31 cellular contexts compared by ENCODE assay signal in genomic region chr11:95081010-95081409, GRCh38. TPM values are rescaled to one million over a fixed set of nuclear protein-coding genes. Genes with fewer than 3 reads are reported as not detected.
DNase-seq lines count a peak whose midpoint lies in the region; ATAC-seq, FAIRE-seq and TF ChIP-seq lines count a peak whose summit lies in the region.
"Had no signal": no experiment of that assay in that cellular context is flagged by ENCODE, and none has a peak within 500 bp of the region (broad histone marks: within the 10 kb centered on the region; RNA-seq: fewer than 3 reads in every experiment).

No MANE protein-coding gene starts in this region.

- no peak overlapping the region for H2BK120ac ChIP-seq in mesendoderm (ENCODE audit: low read depth, low read length)

- H3K9me3 ChIP-seq in GM23248 (ENCODE audit: low read depth) = no peaks in the 10 kb centered on the region
- no peaks in the 10 kb centered on the region for H3K9me3 ChIP-seq in K562 (replicated peaks; ENCODE audit: control insufficient read depth, insufficient read depth, low read depth, low read length)
- no peaks in the 10 kb centered on the region for H3K9me3 ChIP-seq in thoracic aorta
- H3K9me3 ChIP-seq: Caco-2, gastroesophageal sphincter had no signal

- no peak for DNase-seq in GM23248
- DNase-seq in K562 (ENCODE audit: extremely low read depth in 1 of 4, low spot score in 3 of 4) = no peak
- DNase-seq in mesendoderm = no peak
- no peak for DNase-seq in thoracic aorta (ENCODE audit: low spot score)
- DNase-seq in NCI-H2029 treated with DMSO at 0.1 percent for 48 hours (lab: John Stamatoyannopoulos, UW) = no peak
- no peak for DNase-seq in stimulated activated CD8-positive, alpha-beta memory T cell treated with anti-CD3 and anti-CD28 coated beads, Interleukin-4, amount 100 ng/mL, for 48 hours
- DNase-seq: activated B cell treated with CpG ODN at 0.5 μM for 24 hours; activated CD4-positive, alpha-beta T cell treated with anti-CD3 and anti-CD28 coated beads, Interleukin-2, amount 50 U/mL, for 4 hours; Caco-2; DMS79; GF-D8; MV-4-11; naive thymus-derived CD8-positive, alpha-beta T cell; NCI-H1436 treated with DMSO at 0.1 percent for 48 hours; NCI-H446; retina; stimulated activated CD4-positive, alpha-beta T cell treated with anti-CD3 and anti-CD28 coated beads, Interleukin-4, amount 100 ng/mL, for 1 hour; T-helper 1 cell had no signal

- BruUV-seq in K562 (replicated peaks; lab: Mats Ljungman, UMichigan) = no TSS peak

- TF ChIP-seq CTCF in K562 (IDR thresholded peaks at IDR 0.05 in 2 of 3, conservative IDR thresholded peaks at IDR 0.05 in 1 of 3; ENCODE audit: insufficient read depth in 2 of 3, low read depth in 1 of 3, low read length in 3 of 3) (no peak), thoracic aorta (IDR thresholded peaks at IDR 0.05) (no peak)

- peak overlapping the region; percentile 15 for H3K18ac ChIP-seq in mesendoderm (ENCODE audit: low read length)

- H3K27ac ChIP-seq in GM23248 = no peak overlapping the region
- no peak overlapping the region for H3K27ac ChIP-seq in K562 (ENCODE audit: extremely low read depth, low read depth, low read length)
- H3K27ac ChIP-seq in mesendoderm (ENCODE audit: low read depth, low read length) = no peak overlapping the region
- peak overlapping the region; percentile 75 to 81 for H3K27ac ChIP-seq in thoracic aorta
- H3K27ac ChIP-seq: RWPE1 had no signal

- H4K5ac ChIP-seq in mesendoderm (ENCODE audit: low read length) = no peak overlapping the region

- peaks cover 16% of the 10 kb centered on the region; the same call in 1 of the 2 replicates for H3F3A ChIP-seq in GM23248 (ENCODE audit: insufficient read depth)

- H3K9ac ChIP-seq in GM23248 (no peak overlapping the region), K562 (ENCODE audit: insufficient read depth in 1 of 2, low read depth in 2 of 2, low read length in 2 of 2) (no peak overlapping the region), mesendoderm (ENCODE audit: low read length) (no peak overlapping the region)

- no peaks in the 10 kb centered on the region for H3K36me3 ChIP-seq in GM23248 (ENCODE audit: low read depth)
- no peaks in the 10 kb centered on the region for H3K36me3 ChIP-seq in K562 (ENCODE audit: control insufficient read depth, insufficient read depth, low read length)
- no peaks in the 10 kb centered on the region for H3K36me3 ChIP-seq in mesendoderm (ENCODE audit: control insufficient read depth, insufficient read depth, low read length)
- no peaks in the 10 kb centered on the region for H3K36me3 ChIP-seq in thoracic aorta
- H3K36me3 ChIP-seq: gastroesophageal sphincter had no signal

- H3K9me2 ChIP-seq in GM23248 (ENCODE audit: insufficient read depth) = no peaks in the 10 kb centered on the region

- H3K79me2 ChIP-seq in GM23248 (ENCODE audit: insufficient read depth) (no peaks in the 10 kb centered on the region), K562 (ENCODE audit: control insufficient read depth, insufficient read depth, low read length) (no peaks in the 10 kb centered on the region), mesendoderm (ENCODE audit: control insufficient read depth, insufficient read depth, low read length) (no peaks in the 10 kb centered on the region)

- intact Hi-C loops in K562 (cut with micrococcal nuclease) = no loop called here

- H4K20me1 ChIP-seq in GM23248 (ENCODE audit: insufficient read depth) (no peaks in the 10 kb centered on the region), K562 (replicated peaks; ENCODE audit: control insufficient read depth, insufficient read depth, low read length) (no peaks in the 10 kb centered on the region)

- H3K4me2 ChIP-seq in GM23248 (ENCODE audit: unreplicated experiment) = no peak overlapping the region
- no peak overlapping the region for H3K4me2 ChIP-seq in K562 (ENCODE audit: insufficient read depth, low read length)
- no peak overlapping the region for H3K4me2 ChIP-seq in mesendoderm (ENCODE audit: low read length)

- TF ChIP-seq RAD21 in K562 (CRISPR knock-in tag; conservative IDR thresholded peaks at IDR 0.05 in 1 of 2, IDR thresholded peaks at IDR 0.05 in 1 of 2) = no peak

- no peak overlapping the region for H2BK5ac ChIP-seq in mesendoderm (ENCODE audit: low read length)

- no peaks in the 10 kb centered on the region for H3K79me1 ChIP-seq in mesendoderm (ENCODE audit: low read length)

- no peak overlapping the region for H3K56ac ChIP-seq in mesendoderm (ENCODE audit: low read length)

- no peak for FAIRE-seq in K562 (lab: Jason Lieb, UNC)
- FAIRE-seq: endometrium had no signal

- H2AK5ac ChIP-seq in mesendoderm (ENCODE audit: low read length) = no peak overlapping the region

- no peak overlapping the region for H2BK15ac ChIP-seq in mesendoderm (replicated peaks; ENCODE audit: low read depth)

- 43 to 48% methylated on average over 5 of the region's 5 CpGs for WGBS in GM23248 (ENCODE audit: low coverage in 1 of 2, low lambda C conversion rate in 2 of 2, missing lambda C conversion rate in 2 of 2), 2 experiments
- 50% methylated on average over 5 of the region's 5 CpGs for WGBS in K562 (ENCODE audit: insufficient coverage, low coverage, missing lambda C conversion rate)
- no CpG with 5 or more reads among the region's 5 CpGs for WGBS in mesendoderm (ENCODE audit: extremely low coverage, insufficient coverage, low lambda C conversion rate)

- H3K27me3 ChIP-seq in GM23248 (replicated peaks; ENCODE audit: insufficient read depth) (no peaks in the 10 kb centered on the region), K562 (ENCODE audit: control insufficient read depth in 2 of 2, insufficient read depth in 2 of 2, low read length in 2 of 2) (no peaks in the 10 kb centered on the region), mesendoderm (ENCODE audit: insufficient read depth, low read length, poor library complexity) (no peaks in the 10 kb centered on the region), thoracic aorta (replicated peaks; ENCODE audit: insufficient read depth) (no peaks in the 10 kb centered on the region)
- H3K27me3 ChIP-seq: gastroesophageal sphincter had no signal

- no peak overlapping the region for H4K8ac ChIP-seq in mesendoderm (ENCODE audit: low read depth, low read length)

- no peak overlapping the region for H3K4me3 ChIP-seq in GM23248
- no peak overlapping the region for H3K4me3 ChIP-seq in K562
- H3K4me3 ChIP-seq in mesendoderm (ENCODE audit: low read length) = no peak overlapping the region
- peak overlapping the region; percentile 23 for H3K4me3 ChIP-seq in thoracic aorta
- H3K4me3 ChIP-seq: gastroesophageal sphincter had no signal

- POLR2A ChIA-PET in K562 (lab: Yijun Ruan, JAX) = interaction anchor here (1.1 to 7.0 kb wide), 4 partner anchors 8 to 13 kb away, joined by 3 to 33 read pairs (median 8); no protein-coding TSS in a partner anchor

- ATAC-seq in K562 (no peak), thoracic aorta (ENCODE audit: insufficient number of reproducible peaks, low FRiP score, low read depth) (no peak), GM21526 (IDR thresholded peaks at IDR 0.05; ENCODE audit: low FRiP score, unreplicated experiment) (no peak), GM18520 (IDR thresholded peaks at IDR 0.05; ENCODE audit: unreplicated experiment) (no peak)
- ATAC-seq: naive thymus-derived CD8-positive, alpha-beta T cell; stimulated activated effector memory CD8-positive, alpha-beta T cell treated with anti-CD3 and anti-CD28 coated beads, Interleukin-12 subunit alpha, Interleukin-12 subunit beta, amount 100 ng/mL, for 72 hours had no signal

- CTCF ChIA-PET in K562 (lab: Yijun Ruan, JAX; ENCODE audit: low intra/inter-chr PET ratio) = no interaction called here

- no peak overlapping the region for H3K23ac ChIP-seq in mesendoderm (ENCODE audit: low read length)

- no peak for TF ChIP-seq EP300 in K562 (IDR thresholded peaks at IDR 0.05; ENCODE audit: low read length)

- H3K4ac ChIP-seq in mesendoderm (ENCODE audit: low read depth, low read length) = no peak overlapping the region

- peaks cover 14% of the 10 kb centered on the region for H3K4me1 ChIP-seq in GM23248 (ENCODE audit: insufficient read depth)
- peaks cover 0 to 16% of the 10 kb centered on the region in 2 experiments; a peak in 3 of 5 replicates for H3K4me1 ChIP-seq in K562 (replicated peaks in 1 of 2; ENCODE audit: control insufficient read depth in 2 of 2, insufficient read depth in 2 of 2, low read length in 2 of 2)
- no peaks in the 10 kb centered on the region for H3K4me1 ChIP-seq in mesendoderm (ENCODE audit: control insufficient read depth, low read depth, low read length)
- peaks cover 25 to 59% of the 10 kb centered on the region in 2 donors for H3K4me1 ChIP-seq in thoracic aorta (ENCODE audit: control insufficient read depth in 1 of 2, low read depth in 2 of 2)

- no peaks in the 10 kb centered on the region for H3K9me1 ChIP-seq in K562 (ENCODE audit: control insufficient read depth, insufficient read depth, low read length)

- in situ Hi-C loops in GM23248 (cut with MboI) = no loop called here
- in situ Hi-C loops in K562 (cut with MboI) = no loop called here

- H2AFZ ChIP-seq in GM23248 = peak overlapping the region; percentile 39; the same call in 1 of the 2 replicates
- peak overlapping the region; percentile 68 for H2AFZ ChIP-seq in K562 (ENCODE audit: low read depth, low read length)

- no peak for TF ChIP-seq POLR2A in K562 (conservative IDR thresholded peaks at IDR 0.05)

RNA-seq across cellular contexts. Expression of gene ENDOD1, which starts 8.6 kb away (rescaled TPM):
- 33.7 and 35.9 TPM in 2 replicates for total RNA-seq in GM23248 (2014; rRNA removed; shearing (Covaris generic))
- polyA plus RNA-seq in GM23248 (2016; fragmentation: Nextera tagmentation; extraction: Ambion mirVana) (15.5 and 16.1 TPM in 2 replicates), K562 (2011; rRNA removed) (9.4 and 10.3 TPM in 2 replicates), K562 (2014; fragmentation: Illumina TruSeq; extraction: Trizol) (8.1 and 9.3 TPM in 2 replicates), K562 (2014; fragmentation: Nextera tagmentation; extraction: Ambion mirVana) (1 to 10 TPM; 4.2 to 4.4 TPM), K562 (2014; rRNA removed) (5.1 and 5.2 TPM in 2 replicates)
- total RNA-seq in K562 (2011; cell fraction: chromatin; rRNA removed; ENCODE audit: low replicate concordance) = 11.0 and 14.5 TPM in 2 replicates
- total RNA-seq in K562 (2011; cell fraction: nucleolus; rRNA removed) = 14.3 and 16.5 TPM in 2 replicates
- 18.3 and 21.3 TPM in 2 replicates for total RNA-seq in K562 (2011; cell fraction: nucleoplasm; rRNA removed)
- total RNA-seq in K562 (2014; rRNA removed) (9.8 and 10.3 TPM in 2 replicates), K562 (2014; rRNA removed; fragmentation: Illumina TruSeq; extraction: Trizol) (11.8 and 12.2 TPM in 2 replicates), K562 (2015; rRNA removed; fragmentation: Illumina TruSeq; extraction: Trizol) (8.3 and 8.4 TPM in 2 replicates), K562 (2021) (9.7 and 10.5 TPM in 2 replicates), thoracic aorta (100 to 1,000 TPM in 1 of 2 donors, 10 to 100 TPM in 1; 86.9 to 155 TPM)
- polyA plus RNA-seq in K562 (2011; cell fraction: cytosol; rRNA removed) = 5.9 and 8.7 TPM in 2 replicates
- polyA plus RNA-seq in K562 (2011; cell fraction: nucleus; rRNA removed) = 5.8 and 9.7 TPM in 2 replicates
- 7.6 and 8.2 TPM in 2 replicates for polyA plus RNA-seq in K562 (2012)
- polyA minus RNA-seq in K562 (2011; rRNA and poly(A)+ RNA removed) = 16.0 and 20.7 TPM in 2 replicates
- polyA minus RNA-seq in K562 (2011; cell fraction: cytosol; rRNA and poly(A)+ RNA removed) = 8.1 and 8.5 TPM in 2 replicates
- 6.1 and 14.1 TPM in 2 replicates for polyA minus RNA-seq in K562 (2011; cell fraction: nucleus; rRNA and poly(A)+ RNA removed)
- 1.6 TPM for polyA plus RNA-seq in mesendoderm (2013, experiment 1 of 2)
- polyA plus RNA-seq in mesendoderm (2013, experiment 2 of 2) = 1.5 TPM

RNA-seq across cellular contexts. Expression of gene SRSF8, which starts 14.3 kb away (rescaled TPM):
- total RNA-seq in GM23248 (2014; rRNA removed; shearing (Covaris generic)) = 14.8 and 27.7 TPM in 2 replicates
- polyA plus RNA-seq in GM23248 (2016; fragmentation: Nextera tagmentation; extraction: Ambion mirVana) = 33.3 and 39.4 TPM in 2 replicates
- total RNA-seq in K562 (2011; cell fraction: chromatin; rRNA removed; ENCODE audit: low replicate concordance) = 18.0 and 21.3 TPM in 2 replicates
- total RNA-seq in K562 (2011; cell fraction: nucleolus; rRNA removed) = 14.9 and 15.5 TPM in 2 replicates
- total RNA-seq in K562 (2011; cell fraction: nucleoplasm; rRNA removed) = 18.6 and 27.9 TPM in 2 replicates
- total RNA-seq in K562 (2014; rRNA removed) = 15.1 and 18.0 TPM in 2 replicates
- 27.9 and 32.6 TPM in 2 replicates for total RNA-seq in K562 (2014; rRNA removed; fragmentation: Illumina TruSeq; extraction: Trizol)
- 22.2 and 24.9 TPM in 2 replicates for total RNA-seq in K562 (2015; rRNA removed; fragmentation: Illumina TruSeq; extraction: Trizol)
- total RNA-seq in K562 (2021) = 43.9 and 44.4 TPM in 2 replicates
- polyA plus RNA-seq in K562 (2011; rRNA removed) = 50.4 and 53.4 TPM in 2 replicates
- 42.0 and 46.4 TPM in 2 replicates for polyA plus RNA-seq in K562 (2011; cell fraction: cytosol; rRNA removed)
- 19.6 and 35.2 TPM in 2 replicates for polyA plus RNA-seq in K562 (2011; cell fraction: nucleus; rRNA removed)
- 34.9 and 41.9 TPM in 2 replicates for polyA plus RNA-seq in K562 (2012)
- 41.1 and 42.8 TPM in 2 replicates for polyA plus RNA-seq in K562 (2014; fragmentation: Illumina TruSeq; extraction: Trizol)
- polyA plus RNA-seq in K562 (2014; fragmentation: Nextera tagmentation; extraction: Ambion mirVana) = 10 to 100 TPM; 23.5 to 24.1 TPM
- polyA plus RNA-seq in K562 (2014; rRNA removed) = 37.1 and 42.8 TPM in 2 replicates
- polyA minus RNA-seq in K562 (2011; rRNA and poly(A)+ RNA removed) = 27.0 and 28.4 TPM in 2 replicates
- 8.5 and 21.3 TPM in 2 replicates for polyA minus RNA-seq in K562 (2011; cell fraction: cytosol; rRNA and poly(A)+ RNA removed)
- 8.3 and 14.8 TPM in 2 replicates for polyA minus RNA-seq in K562 (2011; cell fraction: nucleus; rRNA and poly(A)+ RNA removed)
- polyA plus RNA-seq in mesendoderm (2013, experiment 1 of 2) = 8.8 TPM
- 10.0 TPM for polyA plus RNA-seq in mesendoderm (2013, experiment 2 of 2)
- total RNA-seq in thoracic aorta = 10 to 100 TPM; 25.6 to 39.9 TPM

RNA-seq across cellular contexts. Expression of gene KDM4F, which starts 31.8 kb away (rescaled TPM):
- not detected in 2 replicates for total RNA-seq in GM23248 (2014; rRNA removed; shearing (Covaris generic))
- polyA plus RNA-seq in GM23248 (2016; fragmentation: Nextera tagmentation; extraction: Ambion mirVana) (not detected in 2 replicates), K562 (2011; rRNA removed) (not detected in 2 replicates), K562 (2014; fragmentation: Illumina TruSeq; extraction: Trizol) (not detected in 2 replicates), K562 (2014; fragmentation: Nextera tagmentation; extraction: Ambion mirVana) (not detected), K562 (2014; rRNA removed) (not detected in 2 replicates)
- total RNA-seq in K562 (2011; cell fraction: chromatin; rRNA removed; ENCODE audit: low replicate concordance) = not detected in 2 replicates
- not detected in 2 replicates for total RNA-seq in K562 (2011; cell fraction: nucleolus; rRNA removed)
- total RNA-seq in K562 (2011; cell fraction: nucleoplasm; rRNA removed) = not detected in 2 replicates
- total RNA-seq in K562 (2014; rRNA removed) (not detected in 2 replicates), K562 (2014; rRNA removed; fragmentation: Illumina TruSeq; extraction: Trizol) (not detected in 2 replicates), K562 (2015; rRNA removed; fragmentation: Illumina TruSeq; extraction: Trizol) (not detected in 2 replicates), K562 (2021) (not detected in 2 replicates), thoracic aorta (not detected)
- not detected in 2 replicates for polyA plus RNA-seq in K562 (2011; cell fraction: cytosol; rRNA removed)
- not detected in 2 replicates for polyA plus RNA-seq in K562 (2011; cell fraction: nucleus; rRNA removed)
- polyA plus RNA-seq in K562 (2012) = not detected in 2 replicates
- polyA minus RNA-seq in K562 (2011; rRNA and poly(A)+ RNA removed) = not detected in 2 replicates
- polyA minus RNA-seq in K562 (2011; cell fraction: cytosol; rRNA and poly(A)+ RNA removed) = not detected in 2 replicates
- not detected in 2 replicates for polyA minus RNA-seq in K562 (2011; cell fraction: nucleus; rRNA and poly(A)+ RNA removed)
- polyA plus RNA-seq in mesendoderm (2013, experiment 1 of 2) = not detected
- polyA plus RNA-seq in mesendoderm (2013, experiment 2 of 2) = not detected
- total RNA-seq: activated B cell treated with CpG ODN at 0.5 μM for 24 hours; Caco-2; cardiac septum; dermis blood vessel endothelial cell; fibroblast of lung; naive thymus-derived CD8-positive, alpha-beta T cell; occipital lobe; OCI-LY7; subcutaneous adipose tissue had no signal
- polyA plus RNA-seq: BJ; fibroblast of lung; naive thymus-derived CD8-positive, alpha-beta T cell had no signal

RNA-seq across cellular contexts. Expression of gene KDM4E, which starts 56.0 kb away (rescaled TPM):
- total RNA-seq in GM23248 (2014; rRNA removed; shearing (Covaris generic)) = not detected in 2 replicates
- not detected in 2 replicates for polyA plus RNA-seq in GM23248 (2016; fragmentation: Nextera tagmentation; extraction: Ambion mirVana)
- total RNA-seq in K562 (2011; cell fraction: chromatin; rRNA removed; ENCODE audit: low replicate concordance) = not detected in 2 replicates
- not detected in 2 replicates for total RNA-seq in K562 (2011; cell fraction: nucleolus; rRNA removed)
- not detected in 2 replicates for total RNA-seq in K562 (2011; cell fraction: nucleoplasm; rRNA removed)
- not detected in 2 replicates for total RNA-seq in K562 (2014; rRNA removed)
- not detected in 2 replicates for total RNA-seq in K562 (2014; rRNA removed; fragmentation: Illumina TruSeq; extraction: Trizol)
- total RNA-seq in K562 (2015; rRNA removed; fragmentation: Illumina TruSeq; extraction: Trizol) = not detected in 2 replicates
- total RNA-seq in K562 (2021) = not detected in 2 replicates
- not detected in 2 replicates for polyA plus RNA-seq in K562 (2011; rRNA removed)
- polyA plus RNA-seq in K562 (2011; cell fraction: cytosol; rRNA removed) = not detected in 2 replicates
- polyA plus RNA-seq in K562 (2011; cell fraction: nucleus; rRNA removed) = not detected in 2 replicates
- polyA plus RNA-seq in K562 (2012) = not detected in 2 replicates
- polyA plus RNA-seq in K562 (2014; fragmentation: Illumina TruSeq; extraction: Trizol) = not detected in 2 replicates
- polyA plus RNA-seq in K562 (2014; fragmentation: Nextera tagmentation; extraction: Ambion mirVana) = under 1 TPM in 1 of 2 experiments, not detected in 1; 0.04 TPM
- polyA plus RNA-seq in K562 (2014; rRNA removed) = not detected in 2 replicates
- polyA minus RNA-seq in K562 (2011; rRNA and poly(A)+ RNA removed) = not detected in 2 replicates
- polyA minus RNA-seq in K562 (2011; cell fraction: cytosol; rRNA and poly(A)+ RNA removed) = not detected in 2 replicates
- not detected in 2 replicates for polyA minus RNA-seq in K562 (2011; cell fraction: nucleus; rRNA and poly(A)+ RNA removed)
- not detected for polyA plus RNA-seq in mesendoderm (2013, experiment 1 of 2)
- not detected for polyA plus RNA-seq in mesendoderm (2013, experiment 2 of 2)
- not detected for total RNA-seq in thoracic aorta
- total RNA-seq: activated B cell treated with CpG ODN at 0.5 μM for 24 hours; Caco-2; cardiac septum; dermis blood vessel endothelial cell; fibroblast of lung; gastroesophageal sphincter; naive thymus-derived CD8-positive, alpha-beta T cell; occipital lobe; OCI-LY7; subcutaneous adipose tissue had no signal
- polyA plus RNA-seq: BJ; fibroblast of lung; naive thymus-derived CD8-positive, alpha-beta T cell had no signal

Comparison
In these comparisons a context has a peak if more than half of its experiments do, and no peak if none do; other contexts are left out.
1. H3K27ac ChIP-seq: peak in thoracic aorta (2 of 2); none in GM23248 (single experiment), K562 (single experiment) and mesendoderm (single experiment).